In the genomic region with DNA sequence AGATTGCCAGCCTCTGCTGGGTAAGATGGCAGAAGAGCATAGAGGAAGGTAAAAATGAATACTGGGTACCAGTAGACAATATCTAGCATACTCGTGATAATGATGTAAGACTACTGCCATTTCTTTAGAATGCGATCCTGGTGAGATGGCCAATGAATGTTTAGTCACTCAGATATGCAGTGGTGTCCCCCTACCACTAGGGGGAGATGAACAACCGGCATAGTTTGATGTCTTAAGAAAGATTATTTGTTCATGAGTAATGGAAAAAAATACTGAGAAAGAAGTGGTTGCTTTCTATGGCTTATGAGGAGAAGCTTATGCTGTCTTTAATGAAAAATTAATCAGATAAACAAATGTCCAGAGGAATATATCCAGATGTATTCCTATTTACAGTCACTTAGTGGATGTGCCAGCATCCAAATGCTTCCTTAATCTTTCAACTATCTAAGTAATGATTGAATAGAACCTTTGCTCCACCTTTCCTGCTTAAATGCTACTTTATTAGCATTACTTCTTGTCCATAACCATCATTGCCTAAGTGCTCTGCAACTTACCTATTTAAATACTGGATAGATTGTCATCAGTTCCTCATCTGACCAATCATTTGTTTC, we compare ENCODE assay signal across 8 cellular contexts.
A peak's percentile ranks its signal among the peaks of the same experiment; 100 is the strongest.
DNase-seq lines count a peak whose midpoint lies in the region; ATAC-seq and TF ChIP-seq lines count a peak whose summit lies in the region.

No MANE protein-coding gene starts in this region.

- no peak for TF ChIP-seq POLR2A in uterus (IDR thresholded peaks at IDR 0.05)

- peak; percentile 56 for DNase-seq in CD1c-positive myeloid dendritic cell (ENCODE audit: extremely low spot score)
- DNase-seq in NCI-H2081 (lab: John Stamatoyannopoulos, UW) = peak; percentile 28 to 31
- DNase-seq in WERI-Rb-1 = peak; percentile 48
- peak; percentile 42 for DNase-seq in epithelial cell of proximal tubule (ENCODE audit: low read depth)
- peak; percentile 25 for DNase-seq in naive B cell
- DNase-seq in uterus = no peak

- H3K27me3 Mint-ChIP-seq in naive B cell = no peaks in the 10 kb centered on the region

- intact Hi-C loops in uterus (cut with DNase I; ENCODE audit: low total_unique reads) = no loop called here

- TF ChIP-seq CTCF in WERI-Rb-1 (IDR thresholded peaks at IDR 0.05; ENCODE audit: low read depth, low read length) (peak; percentile 62), epithelial cell of proximal tubule (conservative IDR thresholded peaks at IDR 0.05; ENCODE audit: low read depth, low read length) (peak; percentile 98), uterus (IDR thresholded peaks at IDR 0.05) (peak; percentile 50 to 62 (median 58))

- H3K9me3 ChIP-seq in WERI-Rb-1 (ENCODE audit: severe bottlenecking) = no peaks in the 10 kb centered on the region
- H3K9me3 ChIP-seq in uterus = no peaks in the 10 kb centered on the region

- no peak overlapping the region for H3K27ac Mint-ChIP-seq in naive B cell

- H3K27ac ChIP-seq in WERI-Rb-1 = no peak overlapping the region
- H3K27ac ChIP-seq in uterus = no peak overlapping the region

- H3K36me3 ChIP-seq in WERI-Rb-1 (no peaks in the 10 kb centered on the region), uterus (no peaks in the 10 kb centered on the region)

- H3K4me1 ChIP-seq in uterus = no peaks in the 10 kb centered on the region

- H3K36me3 Mint-ChIP-seq in naive B cell = no peaks in the 10 kb centered on the region

- peak; percentile 90 for ATAC-seq in GM18861 (IDR thresholded peaks at IDR 0.05; ENCODE audit: unreplicated experiment)
- ATAC-seq in HG03025 (IDR thresholded peaks at IDR 0.05; ENCODE audit: low FRiP score, unreplicated experiment) = peak; percentile 85
- peak in 1 of 2 donors; percentile 59 for ATAC-seq in naive B cell (ENCODE audit: low read depth in 2 of 2)

- H3K27me3 ChIP-seq in WERI-Rb-1 (ENCODE audit: insufficient read depth, low read depth, severe bottlenecking) (no peaks in the 10 kb centered on the region), uterus (no peaks in the 10 kb centered on the region)

- H3K9me3 Mint-ChIP-seq in naive B cell = no peaks in the 10 kb centered on the region

- H3K4me3 Mint-ChIP-seq in naive B cell = no peak overlapping the region

- no peaks in the 10 kb centered on the region for H3K4me1 Mint-ChIP-seq in naive B cell

- H3K4me3 ChIP-seq in WERI-Rb-1 (ENCODE audit: low read depth, low read length) (no peak overlapping the region), epithelial cell of proximal tubule (ENCODE audit: low read depth, low read length) (no peak overlapping the region), uterus (no peak overlapping the region)

Comparison
In these comparisons a context has a peak if more than half of its experiments do, and no peak if none do; other contexts are left out.
1. DNase-seq: peak in CD1c-positive myeloid dendritic cell (single experiment), NCI-H2081 (2 of 2), WERI-Rb-1 (single experiment), epithelial cell of proximal tubule (single experiment) and naive B cell (single experiment); none in uterus (0 of 2).
2. Peak in every context shown above with its lines, with median percentiles within 50 percentile points of each other: CTCF ChIP-seq.